Comparison of ENCODE assay signal across 14 cellular contexts in the genomic region with DNA sequence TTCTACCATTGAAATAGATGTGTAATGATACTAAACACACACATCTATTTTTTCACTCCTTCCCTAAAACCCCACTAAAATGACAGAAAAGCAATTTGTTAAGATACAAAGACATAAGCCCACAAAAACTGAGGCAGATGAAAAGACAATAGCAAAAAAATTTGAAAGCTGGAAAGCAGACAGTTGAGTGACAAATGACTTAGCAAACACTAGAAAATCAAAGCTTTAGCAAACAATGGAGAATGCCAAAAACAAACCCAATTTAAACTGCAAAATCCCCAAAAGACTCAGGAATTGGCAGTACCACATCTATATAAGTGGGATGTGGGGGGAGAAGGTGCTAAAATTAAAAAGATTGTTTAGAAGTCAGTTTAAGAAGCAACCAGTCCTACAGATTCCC. TPM values are rescaled to one million over a fixed set of nuclear protein-coding genes. Genes with fewer than 3 reads are reported as not detected.
DNase-seq lines count a peak whose midpoint lies in the region; ATAC-seq and TF ChIP-seq lines count a peak whose summit lies in the region.
"Had no signal": no experiment of that assay in that cellular context is flagged by ENCODE, and none has a peak within 500 bp of the region (broad histone marks: within the 10 kb centered on the region; RNA-seq: fewer than 3 reads in every experiment).

No MANE protein-coding gene starts in this region.

- DNase-seq in GM23248 (no peak), WTC11 (ENCODE audit: low spot score) (no peak), mesenchymal stem cell (no peak), DMS114 treated with DMSO at 0.1 percent for 48 hours (lab: John Stamatoyannopoulos, UW; ENCODE audit: unreplicated experiment) (no peak), middle frontal gyrus (ENCODE audit: extremely low spot score, low spot score) (no peak), UCSD-AML1 (lab: John Stamatoyannopoulos, UW; ENCODE audit: unreplicated experiment) (no peak)
- no peak for DNase-seq in stimulated activated CD4-positive, alpha-beta T cell treated with anti-CD3 and anti-CD28 coated beads, Interleukin-12 subunit alpha, Interleukin-12 subunit beta, amount 100 ng/mL, for 4 hours
- DNase-seq: CD8-positive, alpha-beta T cell; NCI-H2029; NCI-H345; NCI-H526 treated with DMSO at 0.1 percent for 48 hours; Peyer's patch; Right ventricle myocardium superior had no signal

- CTCF ChIA-PET in WTC11 (lab: Charles Lee): interaction anchor here (0.8 to 1.0 kb wide), 2 partner anchors 9 to 252 kb away, joined by 3 read pairs; no protein-coding TSS in a partner anchor

- H3K36me3 ChIP-seq in GM23248 (ENCODE audit: low read depth) (no peaks in the 10 kb centered on the region), HUES48 (ENCODE audit: control insufficient read depth, insufficient read depth, low read length) (no peaks in the 10 kb centered on the region), mesenchymal stem cell (ENCODE audit: control insufficient read depth in 1 of 2, insufficient read depth in 2 of 2, low read depth in 1 of 2, low read length in 2 of 2) (peaks cover 3 to 35% of the 10 kb centered on the region in 2 experiments)
- H3K36me3 ChIP-seq: Peyer's patch had no signal

- 0 out of 2 replicates have a peak overlapping the region, but pooled peaks have one; percentile 4 for H3K4me3 ChIP-seq in GM23248
- H3K4me3 ChIP-seq in HUES48 (ENCODE audit: low read depth, low read length): no peak overlapping the region
- peak overlapping the region in 1 of 2 experiments; percentile 19 for H3K4me3 ChIP-seq in mesenchymal stem cell (ENCODE audit: insufficient read depth in 1 of 2, low read depth in 1 of 2, low read length in 2 of 2)
- H3K4me3 ChIP-seq: Peyer's patch had no signal

- no peak overlapping the region for H2BK12ac ChIP-seq in mesenchymal stem cell (ENCODE audit: low read length in 2 of 2)

- no peak overlapping the region for H3K4ac ChIP-seq in mesenchymal stem cell (ENCODE audit: low read depth in 1 of 2, low read length in 2 of 2)

- H3K4me1 ChIP-seq in GM23248 (ENCODE audit: insufficient read depth): peaks cover 36% of the 10 kb centered on the region
- H3K4me1 ChIP-seq in HUES48 (ENCODE audit: control insufficient read depth, insufficient read depth, low read length): peaks cover 40% of the 10 kb centered on the region
- H3K4me1 ChIP-seq in mesenchymal stem cell (ENCODE audit: control insufficient read depth, insufficient read depth, low read depth, low read length): peaks cover 4% of the 10 kb centered on the region

- H2BK120ac ChIP-seq in mesenchymal stem cell (ENCODE audit: low read depth, low read length): no peak overlapping the region

- 0 out of 2 replicates have a peak, but pooled peaks cover 3% of the 10 kb centered on the region for H3F3A ChIP-seq in GM23248 (ENCODE audit: insufficient read depth)

- H3K79me1 ChIP-seq in mesenchymal stem cell (replicated peaks; ENCODE audit: low read length, poor library complexity, severe bottlenecking): no peaks in the 10 kb centered on the region

- TF ChIP-seq CTCF in WTC11 (IDR thresholded peaks at IDR 0.05): no peak

- no peaks in the 10 kb centered on the region for H3K9me3 Mint-ChIP-seq in WTC11
- H3K9me3 Mint-ChIP-seq: CD8-positive, alpha-beta T cell had no signal

- H2AK5ac ChIP-seq in mesenchymal stem cell (ENCODE audit: low read length, severe bottlenecking): no peak overlapping the region

- H2BK5ac ChIP-seq in mesenchymal stem cell (ENCODE audit: low read depth, low read length, poor library complexity, severe bottlenecking): no peak overlapping the region

- peaks cover 56% of the 10 kb centered on the region for H3K4me1 Mint-ChIP-seq in WTC11

- H3K14ac ChIP-seq in mesenchymal stem cell (ENCODE audit: low read length in 2 of 2): no peak overlapping the region

- in situ Hi-C loops in GM23248 (cut with MboI): loop anchor here (10.0 kb wide), 1 partner anchor 58 kb away; no protein-coding TSS in a partner anchor

- H3K9me3 ChIP-seq in GM23248 (ENCODE audit: low read depth) (no peaks in the 10 kb centered on the region), HUES48 (ENCODE audit: control insufficient read depth, insufficient read depth, low read length) (no peaks in the 10 kb centered on the region), mesenchymal stem cell (ENCODE audit: control insufficient read depth, low read length) (no peaks in the 10 kb centered on the region)
- H3K9me3 ChIP-seq: Peyer's patch had no signal

- peak overlapping the region; percentile 67 for H3K4me2 ChIP-seq in GM23248 (ENCODE audit: unreplicated experiment)
- peak overlapping the region; percentile 6 for H3K4me2 ChIP-seq in mesenchymal stem cell (ENCODE audit: low read length, poor library complexity, severe bottlenecking)

- H3K27ac Mint-ChIP-seq in WTC11: peak overlapping the region; percentile 78
- H3K27ac Mint-ChIP-seq: CD8-positive, alpha-beta T cell had no signal

- peak overlapping the region; percentile 42; the same call in 1 of the 2 replicates for H3K4me3 Mint-ChIP-seq in WTC11
- H3K4me3 Mint-ChIP-seq: CD8-positive, alpha-beta T cell had no signal

- H2AFZ ChIP-seq in GM23248 (no peak overlapping the region), mesenchymal stem cell (ENCODE audit: low read depth, low read length) (no peak overlapping the region)

- ATAC-seq in WTC11: no peak
- ATAC-seq: CD8-positive, alpha-beta T cell had no signal

- H3K36me3 Mint-ChIP-seq in WTC11: peaks cover 3% of the 10 kb centered on the region
- H3K36me3 Mint-ChIP-seq: CD8-positive, alpha-beta T cell had no signal

- H3K23ac ChIP-seq in mesenchymal stem cell (ENCODE audit: low read length in 2 of 2): no peak overlapping the region

- H3K79me2 ChIP-seq in GM23248 (ENCODE audit: insufficient read depth): peaks cover 100% of the 10 kb centered on the region

- no peak overlapping the region for H4K91ac ChIP-seq in mesenchymal stem cell (ENCODE audit: low read length)

- H4K8ac ChIP-seq in mesenchymal stem cell (ENCODE audit: low read length): no peak overlapping the region

- H3K27ac ChIP-seq in GM23248 (no peak overlapping the region), HUES48 (ENCODE audit: low read depth, low read length) (peak overlapping the region; percentile 24), mesenchymal stem cell (ENCODE audit: low read length, poor library complexity, severe bottlenecking) (no peak overlapping the region)
- H3K27ac ChIP-seq: Peyer's patch had no signal

- no peak overlapping the region for H2BK15ac ChIP-seq in mesenchymal stem cell (ENCODE audit: low read depth, poor library complexity, severe bottlenecking)

- H3K27me3 ChIP-seq in GM23248 (replicated peaks; ENCODE audit: insufficient read depth): no peaks in the 10 kb centered on the region
- H3K27me3 ChIP-seq in HUES48 (ENCODE audit: control insufficient read depth, insufficient read depth, low read length): no peaks in the 10 kb centered on the region
- H3K27me3 ChIP-seq in mesenchymal stem cell (ENCODE audit: control insufficient read depth in 1 of 2, insufficient read depth in 1 of 2, low read length in 2 of 2): no peaks in the 10 kb centered on the region
- H3K27me3 ChIP-seq: Peyer's patch had no signal

- POLR2A ChIA-PET in WTC11 (lab: Charles Lee): no interaction called here

- H3K18ac ChIP-seq in mesenchymal stem cell (ENCODE audit: low read depth in 1 of 2, low read length in 2 of 2): no peak overlapping the region

- H3K9ac ChIP-seq in GM23248 (no peak overlapping the region), HUES48 (ENCODE audit: low read depth, low read length) (no peak overlapping the region), mesenchymal stem cell (ENCODE audit: low read length) (no peak overlapping the region)

- H3K27me3 Mint-ChIP-seq in WTC11 (ENCODE audit: low read depth): no peaks in the 10 kb centered on the region

- H4K20me1 ChIP-seq in GM23248 (ENCODE audit: insufficient read depth): 0 out of 2 replicates have a peak, but pooled peaks cover 13% of the 10 kb centered on the region

- no peaks in the 10 kb centered on the region for H3K9me2 ChIP-seq in GM23248 (ENCODE audit: insufficient read depth)

TF ChIP-seq in WTC11, 78 proteins besides CTCF, POLR2A, EP300 and RAD21 (continues in another document):
- TF ChIP-seq SOX15 (CRISPR knock-in tag; IDR thresholded peaks at IDR 0.05) (no peak), ZNF232 (CRISPR knock-in tag; IDR thresholded peaks at IDR 0.05) (no peak), PREB (CRISPR knock-in tag; IDR thresholded peaks at IDR 0.05; ENCODE audit: borderline replicate concordance) (no peak), ELF4 (CRISPR knock-in tag; IDR thresholded peaks at IDR 0.05; ENCODE audit: low read depth) (no peak), ZNF396 (CRISPR knock-in tag; IDR thresholded peaks at IDR 0.05; ENCODE audit: borderline replicate concordance) (no peak)
- TF ChIP-seq, protein P1, sequence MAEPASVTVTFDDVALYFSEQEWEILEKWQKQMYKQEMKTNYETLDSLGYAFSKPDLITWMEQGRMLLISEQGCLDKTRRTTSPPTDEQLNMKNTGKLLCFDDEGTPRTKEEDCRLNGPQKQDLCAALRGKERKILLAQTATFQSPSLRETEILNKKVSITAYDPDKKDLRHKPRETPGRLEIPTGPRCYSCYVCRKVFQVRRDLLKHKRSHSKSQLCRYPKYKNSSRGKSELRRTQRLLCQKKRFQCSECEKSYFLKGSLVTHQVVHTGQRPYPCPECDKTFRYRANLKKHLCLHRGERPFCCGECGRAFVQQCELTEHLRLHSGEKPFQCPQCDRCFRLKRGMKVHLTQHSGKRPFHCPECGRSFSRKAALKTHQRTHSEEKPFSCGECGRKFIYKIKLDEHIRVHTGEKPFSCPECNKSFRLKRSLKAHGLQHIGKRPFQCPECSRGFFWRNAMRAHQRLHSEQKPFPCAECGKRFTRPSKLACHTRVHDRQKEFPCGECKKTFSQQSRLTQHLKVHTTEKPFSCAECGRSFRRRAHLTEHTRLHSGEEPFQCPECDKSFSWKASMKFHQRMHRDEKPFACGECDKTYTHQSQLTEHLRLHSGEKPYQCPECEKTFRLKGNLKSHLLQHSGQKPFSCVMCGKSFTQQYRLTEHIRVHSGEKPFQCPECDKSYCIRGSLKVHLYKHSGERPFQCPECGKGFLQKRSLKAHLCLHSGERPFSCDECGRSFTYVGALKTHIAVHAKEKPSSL (CRISPR knock-in tag; conservative IDR thresholded peaks at IDR 0.05): no peak

RNA-seq across cellular contexts. Expression of gene TSC22D1, which starts 9.5 kb away (rescaled TPM):
- 59.2 and 60.6 TPM in 2 replicates for total RNA-seq in GM23248 (2014; rRNA removed; shearing (Covaris generic))
- 30.5 and 31.3 TPM in 2 replicates for polyA plus RNA-seq in GM23248 (2016; fragmentation: Nextera tagmentation; extraction: Ambion mirVana)
- 72.5 to 88.8 TPM (median 82.2 TPM) in 3 replicates for total RNA-seq in WTC11 (2021)
- 88.9 TPM for polyA plus RNA-seq in mesenchymal stem cell (2013, experiment 1 of 2)
- 89.1 TPM for polyA plus RNA-seq in mesenchymal stem cell (2013, experiment 2 of 2)
